In the genomic region with DNA sequence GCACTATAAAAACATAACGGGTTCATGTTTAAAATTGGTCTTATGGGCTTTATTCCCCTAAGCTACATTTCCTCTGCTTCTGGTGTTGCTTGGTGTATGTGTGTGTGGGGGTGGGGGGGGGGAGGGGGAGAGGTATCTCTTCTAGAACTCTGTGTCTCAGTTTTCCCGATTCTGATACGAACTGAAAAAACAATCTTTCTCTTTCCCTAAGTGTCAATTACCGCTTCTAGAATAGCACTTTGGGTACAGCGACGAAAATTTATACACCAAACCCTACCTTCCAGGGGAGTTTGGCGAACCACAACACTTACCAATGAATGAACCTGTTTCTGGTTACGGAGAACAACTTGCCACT, we compare ENCODE assay signal across 8 cellular contexts. TPM values are rescaled to one million over a fixed set of nuclear protein-coding genes. Genes with fewer than 3 reads are reported as not detected.
DNase-seq lines count a peak whose midpoint lies in the region; ATAC-seq and TF ChIP-seq lines count a peak whose summit lies in the region.

No MANE protein-coding gene starts in this region.

- intact Hi-C loops in psoas muscle (cut with DNase I) = loop anchor here in 1 of 2 donors (5.0 kb wide), 2 partner anchors 205 to 265 kb away; a partner anchor contains a TSS

- H4K20me1 ChIP-seq in SU-DHL-6 (ENCODE audit: low read depth, low read length) = no peaks in the 10 kb centered on the region
- H4K20me1 ChIP-seq in fibroblast of lung (ENCODE audit: control insufficient read depth, extremely low read depth, insufficient read depth, low read length) = no peaks in the 10 kb centered on the region

- H3K79me2 ChIP-seq in SU-DHL-6 (ENCODE audit: insufficient read depth, low read length) = peaks cover 48% of the 10 kb centered on the region
- H3K79me2 ChIP-seq in fibroblast of lung (ENCODE audit: control insufficient read depth, insufficient read depth, low read length) = peaks cover 29% of the 10 kb centered on the region

- DNase-seq in fibroblast of lung (ENCODE audit: low read depth in 2 of 2) (no peak), psoas muscle (no peak), NCI-H1048 (lab: John Stamatoyannopoulos, UW) (no peak), NCI-H1930 (lab: John Stamatoyannopoulos, UW) (no peak), KBM-7 (no peak)

- H3K27me3 ChIP-seq in SU-DHL-6 (ENCODE audit: low read length) = no peaks in the 10 kb centered on the region
- no peaks in the 10 kb centered on the region for H3K27me3 ChIP-seq in fibroblast of lung (ENCODE audit: control insufficient read depth, insufficient read depth, low read length)
- H3K27me3 ChIP-seq in psoas muscle (ENCODE audit: insufficient read depth in 3 of 3, low read length in 2 of 3) = no peaks in the 10 kb centered on the region

- peaks cover 8% of the 10 kb centered on the region for H3F3A ChIP-seq in SU-DHL-6 (ENCODE audit: insufficient read depth)

- in situ Hi-C loops in KBM-7 (cut with MboI; ENCODE audit: low pct_unique_long_range_greater_than_20kb, low sequenced_read_pairs) = loop anchor here (25.0 kb wide), 2 partner anchors 110 to 210 kb away; a partner anchor contains a TSS

- H3K9me2 ChIP-seq in SU-DHL-6 (replicated peaks; ENCODE audit: insufficient read depth, low read length) = no peaks in the 10 kb centered on the region

- H3K4me3 ChIP-seq in GM08714 (ENCODE audit: low read length) (peak overlapping the region; percentile 96), SU-DHL-6 (ENCODE audit: insufficient read depth, low read length, poor library complexity, severe bottlenecking) (peak overlapping the region; percentile 97), fibroblast of lung (replicated peaks in 1 of 4; ENCODE audit: control extremely low read depth in 1 of 4, insufficient read depth in 1 of 4, low read depth in 3 of 4, low read length in 4 of 4) (peak overlapping the region; percentile 80 to 95 (median 92)), psoas muscle (peak overlapping the region; percentile 82)

- H3K4me2 ChIP-seq in SU-DHL-6 (ENCODE audit: low read depth, low read length, poor library complexity, severe bottlenecking) = peak overlapping the region; percentile 86
- H3K4me2 ChIP-seq in fibroblast of lung (ENCODE audit: extremely low read depth, insufficient read depth, low read length) = peak overlapping the region; percentile 92

- 5 to 6% (median 5%) methylated on average over 8 of the region's 8 CpGs for WGBS in psoas muscle, 3 donors

- TF ChIP-seq CTCF in SU-DHL-6 (IDR thresholded peaks at IDR 0.05; ENCODE audit: insufficient read depth, low read length, poor library complexity, severe bottlenecking) (no peak), fibroblast of lung (conservative IDR thresholded peaks at IDR 0.05 in 1 of 2, IDR thresholded peaks at IDR 0.05 in 1 of 2; ENCODE audit: low read depth in 1 of 2, low read length in 2 of 2) (no peak), psoas muscle (IDR thresholded peaks at IDR 0.05) (no peak)

- H3K4me1 ChIP-seq in fibroblast of lung (ENCODE audit: control insufficient read depth, extremely low read depth, insufficient read depth, low read length) (peaks cover 8% of the 10 kb centered on the region), psoas muscle (peaks cover 46% of the 10 kb centered on the region)

- H3K27ac ChIP-seq in SU-DHL-6 (ENCODE audit: low read depth, low read length) = peak overlapping the region; percentile 55
- peak overlapping the region; percentile 92 for H3K27ac ChIP-seq in fibroblast of lung (ENCODE audit: insufficient read depth, low read length)
- peak overlapping the region; percentile 93 for H3K27ac ChIP-seq in psoas muscle

- H3K36me3 ChIP-seq in SU-DHL-6 (ENCODE audit: low read length) (peaks cover 16% of the 10 kb centered on the region), fibroblast of lung (ENCODE audit: control insufficient read depth, insufficient read depth, low read length) (peaks cover under 1% of the 10 kb centered on the region), psoas muscle (ENCODE audit: insufficient read depth in 1 of 2, low read depth in 1 of 2) (peaks cover 2 to 36% of the 10 kb centered on the region in 2 donors)

- H3K9me3 ChIP-seq in SU-DHL-6 (ENCODE audit: insufficient read depth, low read length) (no peaks in the 10 kb centered on the region), fibroblast of lung (ENCODE audit: control insufficient read depth, insufficient read depth, low read depth, low read length) (no peaks in the 10 kb centered on the region), psoas muscle (no peaks in the 10 kb centered on the region)

- H2AFZ ChIP-seq in SU-DHL-6 (ENCODE audit: low read depth, low read length, severe bottlenecking) (peak overlapping the region; percentile 92), fibroblast of lung (ENCODE audit: low read length) (peak overlapping the region; percentile 91)

- no peak for ATAC-seq in psoas muscle
- ATAC-seq in GM18868 (IDR thresholded peaks at IDR 0.05; ENCODE audit: unreplicated experiment) = no peak

- H3K9ac ChIP-seq in SU-DHL-6 (ENCODE audit: low read length) (peak overlapping the region; percentile 90), fibroblast of lung (ENCODE audit: insufficient read depth, low read length) (peak overlapping the region; percentile 85)

RNA-seq across cellular contexts. Expression of a gene that starts 0.6 kb away (rescaled TPM):
- total RNA-seq in fibroblast of lung (25.8 and 28.5 TPM in 2 replicates), psoas muscle (10 to 100 TPM in 3 of 4 donors, 1 to 10 TPM in 1; 9.0 to 14.0 (median 12.1) TPM)
- polyA plus RNA-seq in fibroblast of lung (25.5 and 25.9 TPM in 2 replicates), psoas muscle (10 to 100 TPM in 1 of 3 donors, 1 to 10 TPM in 2; 5.5 to 11.3 (median 8.3) TPM)
- polyA plus RNA-seq in fibroblast of lung (2012) = 18.0 and 18.5 TPM in 2 replicates
- polyA minus RNA-seq in fibroblast of lung (ENCODE audit: low replicate concordance) = 21.7 and 23.5 TPM in 2 replicates
